Comparison of ENCODE assay signal across 27 cellular contexts in genomic region chr13:111855016-111855590, GRCh38.
"Had no signal": no experiment of that assay in that cellular context is flagged by ENCODE, and none has a peak within 500 bp of the region (broad histone marks: within the 10 kb centered on the region; RNA-seq: fewer than 3 reads in every experiment).

No MANE protein-coding gene starts in this region.

- H3K36me3 ChIP-seq: left lung, neural progenitor cell, ovary, stomach, thyroid gland, transverse colon, upper lobe of right lung had no signal

- DNase-seq: hypothalamus; immature natural killer cell; left cardiac atrium; mesendoderm; naive B cell; natural killer cell; nephron progenitor cell; ovary; right cardiac atrium; stimulated activated CD4-positive, alpha-beta T cell treated with anti-CD3 and anti-CD28 coated beads, Interleukin-12 subunit alpha, Interleukin-12 subunit beta, amount 100 ng/mL, for 4 hours; stimulated activated CD4-positive, alpha-beta T cell treated with anti-CD3 and anti-CD28 coated beads, Interleukin-15, amount 100 ng/mL, for 24 hours; stimulated activated CD4-positive, alpha-beta T cell treated with anti-CD3 and anti-CD28 coated beads, Interleukin-2, amount 100 ng/mL, for 24 hours; stimulated activated CD4-positive, alpha-beta T cell treated with anti-CD3 and anti-CD28 coated beads, Interleukin-4, amount 100 ng/mL, for 1 hour; stimulated activated naive B cell treated with anti-CD40 and anti-IgM and Interleukin-4, amounts not matched to agents 10 μg/mL and 1 μg/mL and 100 μg/mL, for 72 hours; stimulated activated naive CD8-positive, alpha-beta T cell treated with anti-CD3 and anti-CD28 coated beads, Interleukin-15, Interleukin-2, amounts not matched to agents 100 U/mL and 50 U/mL, for 24 hours; stomach; testis; thyroid gland; transverse colon; upper lobe of right lung had no signal

- FAIRE-seq: islet of Langerhans, urothelium cell line had no signal

- H3K9me3 ChIP-seq: left lung, ovary, stomach, testis, thyroid gland, transverse colon, upper lobe of right lung had no signal

- H3K4me2 ChIP-seq: neural progenitor cell had no signal

- H3K27ac ChIP-seq: left lung, neural progenitor cell, ovary, skin epidermis, stomach, testis, thyroid gland, transverse colon, upper lobe of right lung had no signal

- H3K9ac ChIP-seq: neural progenitor cell had no signal

- H3K27me3 ChIP-seq: neural progenitor cell, ovary, testis, thyroid gland had no signal

- H2AFZ ChIP-seq: neural progenitor cell had no signal

- H3K4me1 ChIP-seq: left lung, stomach, testis, transverse colon, upper lobe of right lung had no signal

- ATAC-seq: left cardiac atrium; left lung; natural killer cell; right cardiac atrium; sciatic nerve; stimulated activated naive B cell treated with anti-CD40 and anti-IgM and Interleukin-4, amounts not matched to agents 10 μg/mL and 1 μg/mL and 100 μg/mL, for 72 hours; stimulated activated naive CD8-positive, alpha-beta T cell treated with anti-CD3 and anti-CD28 coated beads, Interleukin-15, Interleukin-2, amounts not matched to agents 100 U/mL and 50 U/mL, for 24 hours; upper lobe of right lung had no signal

- H3K4me3 ChIP-seq: left lung, lung, neural progenitor cell, ovary, skin epidermis, stomach, testis, thyroid gland, transverse colon, upper lobe of right lung had no signal
